ENCODE assay signal across 8 cellular contexts in the genomic region with DNA sequence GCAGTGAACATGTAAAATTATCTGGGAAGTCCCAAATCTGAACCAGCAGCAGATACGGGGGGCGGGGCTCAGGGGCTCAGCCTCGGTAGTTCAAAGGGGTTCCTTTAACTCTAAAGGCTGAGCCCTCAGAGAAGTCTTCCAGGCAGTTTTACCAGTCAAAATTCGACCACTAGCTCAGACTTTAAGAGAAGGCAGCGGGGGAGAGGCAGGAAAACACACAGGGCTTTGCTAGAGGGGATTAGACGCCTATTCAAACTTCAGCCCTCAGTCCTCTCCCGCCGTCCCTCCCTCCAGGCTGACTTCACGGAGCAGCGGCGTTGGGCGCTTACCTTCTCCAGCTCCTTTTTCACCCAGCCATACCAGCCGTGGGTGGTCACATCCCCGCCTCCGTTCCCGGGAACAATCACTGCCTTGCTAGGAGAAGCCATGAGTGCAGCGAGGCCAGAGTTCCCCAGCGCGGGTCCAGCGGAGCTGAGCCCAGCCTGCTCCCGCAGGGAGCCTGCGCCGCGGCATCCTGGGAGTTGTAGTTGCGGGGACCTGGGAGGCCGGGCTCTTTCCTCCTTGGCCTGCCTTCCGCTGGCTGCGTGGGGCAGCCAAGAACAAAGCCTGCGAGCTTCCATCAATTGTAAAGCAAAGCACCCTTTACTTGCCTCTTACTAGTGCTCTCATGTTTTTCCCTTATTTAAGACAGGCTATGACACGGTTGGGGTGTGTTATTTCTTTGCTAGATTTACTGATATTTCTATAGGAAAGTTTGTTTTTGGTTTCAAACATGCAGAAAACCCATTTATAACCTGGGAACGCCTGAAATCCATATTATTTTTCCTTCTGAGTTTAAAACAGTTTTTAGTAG. TPM values are rescaled to one million over a fixed set of nuclear protein-coding genes. Genes with fewer than 3 reads are reported as not detected.
DNase-seq lines count a peak whose midpoint lies in the region; ATAC-seq and TF ChIP-seq lines count a peak whose summit lies in the region.

A gene (minus strand): TSS at position 486 of the 853 bp plus-strand sequence. CDS start 58 bp downstream, at position 428.

- no peaks in the 10 kb centered on the region for H3K79me2 ChIP-seq in KMS-11 (ENCODE audit: insufficient read depth, low read depth)

- H3K4me1 Mint-ChIP-seq in activated T-helper 2 cell treated with anti-CD3 and anti-CD28 coated beads, Interferon-gamma antibody, Interleukin-2, Interleukin-4, amounts not matched to agents 10 μg/mL and 5 μg/mL and 100 μg/mL, durations not matched to agents 14 hours and 24 hours and 36 hours (ENCODE audit: low read depth): peaks cover 13% of the 10 kb centered on the region
- peaks cover 21% of the 10 kb centered on the region for H3K4me1 Mint-ChIP-seq in nephron

- no peaks in the 10 kb centered on the region for H3K27me3 Mint-ChIP-seq in activated T-helper 2 cell treated with anti-CD3 and anti-CD28 coated beads, Interferon-gamma antibody, Interleukin-2, Interleukin-4, amounts not matched to agents 10 μg/mL and 5 μg/mL and 100 μg/mL, durations not matched to agents 14 hours and 24 hours and 36 hours (ENCODE audit: low read depth)
- H3K27me3 Mint-ChIP-seq in nephron (ENCODE audit: low read depth): no peaks in the 10 kb centered on the region

- peak within 1 kb of the TSS; percentile 81 for H2AFZ ChIP-seq in KMS-11 (ENCODE audit: low read depth)

- intact Hi-C loops in activated T-helper 2 cell treated with anti-CD3 and anti-CD28 coated beads, Interferon-gamma antibody, Interleukin-2, Interleukin-4, amounts not matched to agents 10 μg/mL and 5 μg/mL and 100 μg/mL, durations not matched to agents 14 hours and 24 hours and 36 hours (cut with micrococcal nuclease): loop anchor here (1.0 kb wide), 2 partner anchors 10 to 30 kb away; a partner anchor contains a TSS

- POLR2A ChIA-PET in RWPE1 (lab: Yijun Ruan, JAX; ENCODE audit: low non-redundant PET): interaction anchor here (1.6 kb wide), 1 partner anchor 10 kb away, joined by 9 read pairs; a partner anchor contains a TSS

- peak within 1 kb of the TSS; percentile 70 for H3K4me2 ChIP-seq in KMS-11

- peaks cover 11% of the 10 kb centered on the region for H3K36me3 Mint-ChIP-seq in activated T-helper 2 cell treated with anti-CD3 and anti-CD28 coated beads, Interferon-gamma antibody, Interleukin-2, Interleukin-4, amounts not matched to agents 10 μg/mL and 5 μg/mL and 100 μg/mL, durations not matched to agents 14 hours and 24 hours and 36 hours (ENCODE audit: low read depth)
- peaks cover 13% of the 10 kb centered on the region for H3K36me3 Mint-ChIP-seq in nephron (ENCODE audit: low read depth)

- H3K27me3 ChIP-seq in KMS-11 (ENCODE audit: insufficient read depth, low read depth): no peaks in the 10 kb centered on the region

- CTCF ChIA-PET in RWPE1 (lab: Yijun Ruan, JAX): interaction anchor here (0.5 kb wide), 1 partner anchor 51 kb away, joined by 3 read pairs; no protein-coding TSS in a partner anchor

- DNase-seq in Daoy (ENCODE audit: low read depth): peak; percentile 86
- DNase-seq in RWPE1 (ENCODE audit: low spot score): peak; percentile 83
- peak; percentile 69 for DNase-seq in activated T-helper 2 cell treated with anti-CD3 and anti-CD28 coated beads, Interferon-gamma antibody, Interleukin-2, Interleukin-4, amounts not matched to agents 10 μg/mL and 5 μg/mL and 100 μg/mL, durations not matched to agents 14 hours and 24 hours and 36 hours (ENCODE audit: low spot score)
- DNase-seq in fibroblast of the aortic adventitia (ENCODE audit: low read depth): peak; percentile 78
- DNase-seq in stimulated activated naive CD8-positive, alpha-beta T cell treated with anti-CD3 and anti-CD28 coated beads, Interleukin-15, Interleukin-2, amounts not matched to agents 100 U/mL and 50 U/mL, for 24 hours: peak; percentile 83

- H4K20me1 ChIP-seq in KMS-11 (ENCODE audit: insufficient read depth): no peaks in the 10 kb centered on the region

- peaks cover 15% of the 10 kb centered on the region for H3K4me1 ChIP-seq in KMS-11 (ENCODE audit: low read depth, poor library complexity, severe bottlenecking)

- peak within 1 kb of the TSS; percentile 97 for H3K4me3 Mint-ChIP-seq in activated T-helper 2 cell treated with anti-CD3 and anti-CD28 coated beads, Interferon-gamma antibody, Interleukin-2, Interleukin-4, amounts not matched to agents 10 μg/mL and 5 μg/mL and 100 μg/mL, durations not matched to agents 14 hours and 24 hours and 36 hours (ENCODE audit: low read depth)
- H3K4me3 Mint-ChIP-seq in nephron: peak within 1 kb of the TSS; percentile 98 to 99 (median 99)

- no peak within 1 kb of the TSS for H3K27ac ChIP-seq in KMS-11
- peak within 1 kb of the TSS; percentile 74 for H3K27ac ChIP-seq in RWPE1

- TF ChIP-seq CTCF in KMS-11 (conservative IDR thresholded peaks at IDR 0.05; ENCODE audit: low read depth, low read length) (no peak), RWPE1 (conservative IDR thresholded peaks at IDR 0.05; ENCODE audit: low read depth) (no peak), fibroblast of the aortic adventitia (IDR thresholded peaks at IDR 0.05; ENCODE audit: insufficient read depth, low read length) (no peak), nephron (IDR thresholded peaks at IDR 0.05; ENCODE audit: unreplicated experiment in 3 of 3) (no peak)

- peak; percentile 98 for ATAC-seq in GM21786 (IDR thresholded peaks at IDR 0.05; ENCODE audit: unreplicated experiment)
- peak; percentile 99 for ATAC-seq in stimulated activated naive CD8-positive, alpha-beta T cell treated with anti-CD3 and anti-CD28 coated beads, Interleukin-15, Interleukin-2, amounts not matched to agents 100 U/mL and 50 U/mL, for 24 hours

- no peaks in the 10 kb centered on the region for H3K9me3 Mint-ChIP-seq in activated T-helper 2 cell treated with anti-CD3 and anti-CD28 coated beads, Interferon-gamma antibody, Interleukin-2, Interleukin-4, amounts not matched to agents 10 μg/mL and 5 μg/mL and 100 μg/mL, durations not matched to agents 14 hours and 24 hours and 36 hours
- H3K9me3 Mint-ChIP-seq in nephron: no peaks in the 10 kb centered on the region

- H3K9ac ChIP-seq in KMS-11: peak within 1 kb of the TSS; percentile 20; the same call in 1 of the 2 replicates

- no peaks in the 10 kb centered on the region for H3K36me3 ChIP-seq in KMS-11 (ENCODE audit: insufficient read depth)

- no peak within 1 kb of the TSS for H3K4me3 ChIP-seq in KMS-11 (IDR thresholded peaks at IDR 0.05; ENCODE audit: insufficient read depth, low read depth, low read length)
- peak within 1 kb of the TSS; percentile 93 for H3K4me3 ChIP-seq in fibroblast of the aortic adventitia (ENCODE audit: low read depth, low read length)

- H3K27ac Mint-ChIP-seq in activated T-helper 2 cell treated with anti-CD3 and anti-CD28 coated beads, Interferon-gamma antibody, Interleukin-2, Interleukin-4, amounts not matched to agents 10 μg/mL and 5 μg/mL and 100 μg/mL, durations not matched to agents 14 hours and 24 hours and 36 hours: peak within 1 kb of the TSS; percentile 87
- peak within 1 kb of the TSS; percentile 91 to 98 (median 98) for H3K27ac Mint-ChIP-seq in nephron

RNA-seq across cellular contexts. Expression of the gene that starts here (rescaled TPM):
- 18.4 and 24.7 TPM in 2 replicates for total RNA-seq in Daoy (2014; rRNA removed; shearing (Covaris generic))
- total RNA-seq in activated T-helper 2 cell treated with anti-CD3 and anti-CD28 coated beads, Interferon-gamma antibody, Interleukin-2, Interleukin-4, amounts not matched to agents 10 μg/mL and 5 μg/mL and 100 μg/mL, durations not matched to agents 14 hours and 24 hours and 36 hours: 21.2 and 23.5 TPM in 2 replicates
- total RNA-seq in fibroblast of the aortic adventitia (ENCODE audit: low replicate concordance): 6.4 and 34.6 TPM in 2 replicates
